In the genomic region with DNA sequence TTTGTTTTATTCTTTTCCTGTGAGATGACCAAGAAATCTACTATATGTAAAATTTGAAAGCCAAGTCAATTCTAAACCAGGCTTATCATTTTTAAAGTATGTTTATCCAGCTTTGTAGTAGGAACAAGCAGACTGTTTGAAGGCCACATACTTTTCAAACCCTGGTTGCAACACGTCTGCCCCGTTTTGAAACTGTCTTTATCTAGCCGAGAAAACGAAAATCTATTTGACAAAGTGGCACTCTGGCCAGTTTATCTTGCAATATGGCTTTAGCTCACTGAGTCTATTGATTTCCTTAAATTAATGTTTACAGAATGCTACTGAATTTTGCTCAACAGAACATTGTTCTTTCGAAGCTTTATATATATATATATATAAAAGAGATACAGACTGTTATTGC, we compare ENCODE assay signal across 17 cellular contexts. TPM values are rescaled to one million over a fixed set of nuclear protein-coding genes. Genes with fewer than 3 reads are reported as not detected.
DNase-seq lines count a peak whose midpoint lies in the region; ATAC-seq and TF ChIP-seq lines count a peak whose summit lies in the region.
"Had no signal": no experiment of that assay in that cellular context is flagged by ENCODE, and none has a peak within 500 bp of the region (broad histone marks: within the 10 kb centered on the region; RNA-seq: fewer than 3 reads in every experiment).

No MANE protein-coding gene starts in this region.

- H3K27ac Mint-ChIP-seq in H9 = peak overlapping the region in 2 of 3 experiments; percentile 28 to 58; a peak in 3 of 7 replicates
- H3K27ac Mint-ChIP-seq in activated CD4-positive, alpha-beta T cell treated with anti-CD3 and anti-CD28 coated beads, Interleukin-2, amount 10 ng/mL, durations not matched to agents 24 days and 14 days = no peak overlapping the region
- H3K27ac Mint-ChIP-seq: B cell; CD4-positive, alpha-beta T cell; IgD-negative memory B cell had no signal

- WGBS in H9 (ENCODE audit: extremely low coverage, insufficient read length, low lambda C conversion rate) = no CpG with 5 or more reads among the region's 5 CpGs

- no peak overlapping the region for H3K14ac ChIP-seq in H9 (ENCODE audit: insufficient read depth, low read length)

- no peak overlapping the region for H4K91ac ChIP-seq in H9 (ENCODE audit: insufficient read length, low read depth, low read length)

- no peak overlapping the region for H2BK120ac ChIP-seq in H9 (ENCODE audit: low read depth, low read length, poor library complexity, severe bottlenecking)

- H3K79me2 ChIP-seq in H9 (ENCODE audit: insufficient read depth, low read length) = no peaks in the 10 kb centered on the region

- TF ChIP-seq CTCF in H9 (conservative IDR thresholded peaks at IDR 0.05) (no peak), gastrocnemius medialis (IDR thresholded peaks at IDR 0.05 in 4 of 5, conservative IDR thresholded peaks at IDR 0.05 in 1 of 5) (no peak)

- H3K23ac ChIP-seq in H9 (ENCODE audit: insufficient read length, low read depth, low read length) = no peak overlapping the region

- H2AFZ ChIP-seq in H9 (ENCODE audit: low read length) = no peak overlapping the region

- H2BK20ac ChIP-seq in H9 (ENCODE audit: low read depth, low read length, poor library complexity, severe bottlenecking) = no peak overlapping the region

- H2BK12ac ChIP-seq in H9 (ENCODE audit: insufficient read length, low read depth, low read length) = no peak overlapping the region

- H3T11ph ChIP-seq in H9 (ENCODE audit: low read length) = no peak overlapping the region

- no peaks in the 10 kb centered on the region for H4K20me1 ChIP-seq in H9 (ENCODE audit: control insufficient read depth, insufficient read depth, insufficient read length)

- H3K27ac ChIP-seq in H9 (ENCODE audit: insufficient read length, low read depth, low read length) (no peak overlapping the region), iPS-20b (ENCODE audit: low read length) (no peak overlapping the region), gastrocnemius medialis (peak overlapping the region; percentile 80 to 90 (median 86))

- H3K27me3 Mint-ChIP-seq in H9 (ENCODE audit: low read depth) = peaks cover 6% of the 10 kb centered on the region
- peaks cover 15% of the 10 kb centered on the region for H3K27me3 Mint-ChIP-seq in activated CD4-positive, alpha-beta T cell treated with anti-CD3 and anti-CD28 coated beads, Interleukin-2, amount 10 ng/mL, durations not matched to agents 24 days and 14 days
- H3K27me3 Mint-ChIP-seq: B cell, IgD-negative memory B cell had no signal

- H3K4me3 ChIP-seq in NT2/D1 (ENCODE audit: insufficient read length, low read depth) (peak overlapping the region; percentile 3), iPS-20b (ENCODE audit: low read length) (peak overlapping the region; percentile 34; the same call in 1 of the 2 replicates), gastrocnemius medialis (no peak overlapping the region)

- H3K4me1 ChIP-seq in H9 (ENCODE audit: insufficient read depth, low read length) (peaks cover 20% of the 10 kb centered on the region), NT2/D1 (ENCODE audit: insufficient read depth, insufficient read length) (peaks cover 8% of the 10 kb centered on the region), iPS-20b (ENCODE audit: insufficient read depth, low read length) (peaks cover 49% of the 10 kb centered on the region), gastrocnemius medialis (peaks cover 17 to 18% of the 10 kb centered on the region in 2 donors)

- H3K36me3 Mint-ChIP-seq in H9 (ENCODE audit: insufficient read depth in 1 of 3, low read depth in 3 of 3) = no peaks in the 10 kb centered on the region
- H3K36me3 Mint-ChIP-seq in activated CD4-positive, alpha-beta T cell treated with anti-CD3 and anti-CD28 coated beads, Interleukin-2, amount 10 ng/mL, durations not matched to agents 24 days and 14 days (ENCODE audit: low read depth) = no peaks in the 10 kb centered on the region

- no peak overlapping the region for H4K8ac ChIP-seq in H9 (replicated peaks; ENCODE audit: insufficient read length, low read depth, low read length)

- H4K5ac ChIP-seq in H9 (ENCODE audit: insufficient read length, low read depth, low read length) = no peak overlapping the region

- H3K4ac ChIP-seq in H9 (ENCODE audit: low read depth, low read length) = no peak overlapping the region

- no peak overlapping the region for H2BK15ac ChIP-seq in H9 (ENCODE audit: low read depth, low read length)

- peaks cover 59 to 69% of the 10 kb centered on the region in 2 experiments for H3K4me1 Mint-ChIP-seq in H9
- no peaks in the 10 kb centered on the region for H3K4me1 Mint-ChIP-seq in activated CD4-positive, alpha-beta T cell treated with anti-CD3 and anti-CD28 coated beads, Interleukin-2, amount 10 ng/mL, durations not matched to agents 24 days and 14 days
- H3K4me1 Mint-ChIP-seq: B cell, IgD-negative memory B cell had no signal

- no peak overlapping the region for H3K9ac ChIP-seq in H9 (ENCODE audit: extremely low read depth, insufficient read length, low read length)
- H3K9ac ChIP-seq in NT2/D1 (ENCODE audit: insufficient read length, low read depth) = peak overlapping the region; percentile 38
- peak overlapping the region; percentile 63; the same call in 1 of the 2 replicates for H3K9ac ChIP-seq in iPS-20b (ENCODE audit: low read depth, low read length)

- H3K79me1 ChIP-seq in H9 (ENCODE audit: insufficient read depth, low read depth, low read length, poor library complexity, severe bottlenecking) = no peaks in the 10 kb centered on the region

- no peak for ATAC-seq in gastrocnemius medialis
- no peak for ATAC-seq in GM21576 (IDR thresholded peaks at IDR 0.05; ENCODE audit: unreplicated experiment)

- intact Hi-C loops in gastrocnemius medialis (cut with DNase I; ENCODE audit: low total_unique reads) = no loop called here
- intact Hi-C loops in activated CD4-positive, alpha-beta T cell treated with anti-CD3 and anti-CD28 coated beads, Interleukin-2, amount 10 ng/mL, durations not matched to agents 24 days and 14 days (cut with micrococcal nuclease) = no loop called here

- peak overlapping the region; percentile 26 to 65 for H3K4me3 Mint-ChIP-seq in H9
- no peak overlapping the region for H3K4me3 Mint-ChIP-seq in activated CD4-positive, alpha-beta T cell treated with anti-CD3 and anti-CD28 coated beads, Interleukin-2, amount 10 ng/mL, durations not matched to agents 24 days and 14 days
- H3K4me3 Mint-ChIP-seq: B cell; CD4-positive, alpha-beta T cell; IgD-negative memory B cell had no signal

- H3K9me3 ChIP-seq in H9 (ENCODE audit: control insufficient read depth, low read depth, low read length) = no peaks in the 10 kb centered on the region
- no peaks in the 10 kb centered on the region for H3K9me3 ChIP-seq in NT2/D1 (ENCODE audit: insufficient read depth, low read length)
- no peaks in the 10 kb centered on the region for H3K9me3 ChIP-seq in iPS-20b (ENCODE audit: insufficient read depth, low read depth, low read length)
- no peaks in the 10 kb centered on the region for H3K9me3 ChIP-seq in gastrocnemius medialis

- no peaks in the 10 kb centered on the region for H3K36me3 ChIP-seq in NT2/D1 (ENCODE audit: insufficient read depth, insufficient read length, low read length)
- H3K36me3 ChIP-seq in iPS-20b (ENCODE audit: insufficient read depth, low read depth, low read length) = no peaks in the 10 kb centered on the region
- H3K36me3 ChIP-seq in gastrocnemius medialis = no peaks in the 10 kb centered on the region

- H3K4me2 ChIP-seq in H9 (ENCODE audit: insufficient read depth, insufficient read length, low read length) = peak overlapping the region; percentile 70

- H2BK5ac ChIP-seq in H9 (ENCODE audit: insufficient read length, low read length) = no peak overlapping the region

- no peak overlapping the region for H3K18ac ChIP-seq in H9 (ENCODE audit: insufficient read length, low read depth, low read length)

- no peaks in the 10 kb centered on the region for H3K23me2 ChIP-seq in H9 (ENCODE audit: insufficient read length, low read depth, low read length, poor library complexity, severe bottlenecking)

- no peak for TF ChIP-seq POLR2A in gastrocnemius medialis (IDR thresholded peaks at IDR 0.05)

- DNase-seq in H9 (no peak), NT2/D1 (ENCODE audit: low read depth, low spot score) (no peak), gastrocnemius medialis (no peak), DMS53 (lab: John Stamatoyannopoulos, UW) (no peak), amniotic stem cell (lab: John Stamatoyannopoulos, UW) (no peak)
- no peak for DNase-seq in activated CD4-positive, alpha-beta T cell treated with anti-CD3 and anti-CD28 coated beads, Interleukin-2, amount 10 ng/mL, durations not matched to agents 24 days and 14 days
- DNase-seq: CD4-positive, alpha-beta T cell; DND-41; GF-D8; NCI-H1417; NCI-H1930; NCI-H2171; NCI-H446 treated with DMSO at 0.1 percent for 48 hours had no signal

- H2AK5ac ChIP-seq in H9 (ENCODE audit: insufficient read length, low read length) = no peak overlapping the region

- in situ Hi-C loops in gastrocnemius medialis (cut with MboI; ENCODE audit: low sequenced_read_pairs in 4 of 4) = no loop called here

- H3K9me3 Mint-ChIP-seq in H9 = no peaks in the 10 kb centered on the region
- no peaks in the 10 kb centered on the region for H3K9me3 Mint-ChIP-seq in activated CD4-positive, alpha-beta T cell treated with anti-CD3 and anti-CD28 coated beads, Interleukin-2, amount 10 ng/mL, durations not matched to agents 24 days and 14 days
- H3K9me3 Mint-ChIP-seq: CD4-positive, alpha-beta T cell had no signal

- H3K56ac ChIP-seq in H9 (ENCODE audit: insufficient read length, low read depth, low read length) = no peak overlapping the region

- H3K27me3 ChIP-seq in H9 (ENCODE audit: insufficient read depth, low read length) (no peaks in the 10 kb centered on the region), NT2/D1 (ENCODE audit: insufficient read depth, insufficient read length) (no peaks in the 10 kb centered on the region), iPS-20b (ENCODE audit: insufficient read depth, low read length) (peaks cover 10% of the 10 kb centered on the region; the same call in 1 of the 2 replicates), gastrocnemius medialis (no peaks in the 10 kb centered on the region)

RNA-seq across cellular contexts. Expression of a gene that starts 39.7 kb away (rescaled TPM):
- total RNA-seq in H9 (2021) (0.72 and 0.83 TPM in 2 replicates), gastrocnemius medialis (1 to 10 TPM; 4.1 to 8.0 (median 5.5) TPM)
- not detected in 2 replicates for total RNA-seq in activated CD4-positive, alpha-beta T cell treated with anti-CD3 and anti-CD28 coated beads, Interleukin-2, amount 10 ng/mL, durations not matched to agents 24 days and 14 days

Comparison
In these comparisons a context has a peak if more than half of its experiments do, and no peak if none do; other contexts are left out.
1. H3K27ac ChIP-seq: peak in gastrocnemius medialis (4 of 4); none in H9 (single experiment) and iPS-20b (single experiment).
2. H3K4me3 ChIP-seq: peak in NT2/D1 (single experiment) and iPS-20b (single experiment); none in gastrocnemius medialis (0 of 4).